9 cellular contexts compared by ENCODE assay signal in genomic region chr6:52576054-52576391, GRCh38. TPM values are rescaled to one million over a fixed set of nuclear protein-coding genes. Genes with fewer than 3 reads are reported as not detected.
DNase-seq lines count a peak whose midpoint lies in the region; ATAC-seq, FAIRE-seq and TF ChIP-seq lines count a peak whose summit lies in the region.
"Had no signal": no experiment of that assay in that cellular context is flagged by ENCODE, and none has a peak within 500 bp of the region (broad histone marks: within the 10 kb centered on the region; RNA-seq: fewer than 3 reads in every experiment).

No MANE protein-coding gene starts in this region.

- peaks cover 39% of the 10 kb centered on the region for H3K4me1 ChIP-seq in A549
- H3K4me1 ChIP-seq in KMS-11 (ENCODE audit: low read depth, poor library complexity, severe bottlenecking): peaks cover 44% of the 10 kb centered on the region
- H3K4me1 ChIP-seq in muscle layer of duodenum (ENCODE audit: control insufficient read depth in 1 of 2, insufficient read depth in 2 of 2, low read length in 2 of 2): peaks cover 26 to 44% of the 10 kb centered on the region in 2 donors

- no peak; a peak in 1 of 6 replicates for ATAC-seq in A549
- no peak for ATAC-seq in HG03045 (IDR thresholded peaks at IDR 0.05; ENCODE audit: unreplicated experiment)
- no peak for ATAC-seq in GM19035 (IDR thresholded peaks at IDR 0.05; ENCODE audit: unreplicated experiment)

- no peak for FAIRE-seq in A549 (lab: Jason Lieb, UNC)

- WGBS in A549 (ENCODE audit: missing lambda C conversion rate): 33% methylated on average over 7 of the region's 8 CpGs

- H3K4me3 ChIP-seq in A549 (peak overlapping the region; percentile 69), KMS-11 (IDR thresholded peaks at IDR 0.05; ENCODE audit: insufficient read depth, low read depth, low read length) (peak overlapping the region; percentile 75), muscle layer of duodenum (ENCODE audit: low read depth in 1 of 2, low read length in 2 of 2) (peak overlapping the region; percentile 82 to 91)

- H3K27ac ChIP-seq in A549 (peak overlapping the region; percentile 95 to 100), KMS-11 (peak overlapping the region; percentile 49), cingulate gyrus (ENCODE audit: low read depth, low read length) (peak overlapping the region; percentile 40), muscle layer of duodenum (ENCODE audit: low read length) (peak overlapping the region; percentile 86)

- peak overlapping the region; percentile 52; the same call in 1 of the 2 replicates for H2AFZ ChIP-seq in KMS-11 (ENCODE audit: low read depth)

- H4K20me1 ChIP-seq in KMS-11 (ENCODE audit: insufficient read depth): peaks cover 28% of the 10 kb centered on the region

- peak overlapping the region; percentile 73 for H3K9ac ChIP-seq in KMS-11

- no peak for TF ChIP-seq POLR2A in A549 (IDR thresholded peaks at IDR 0.05; ENCODE audit: low read length)

- peaks cover 61% of the 10 kb centered on the region for H3K79me2 ChIP-seq in KMS-11 (ENCODE audit: insufficient read depth, low read depth)

- DNase-seq in A549 (ENCODE audit: low read depth in 1 of 2, low spot score in 1 of 2): no peak
- no peak for DNase-seq in NK-92 (lab: John Stamatoyannopoulos, UW; ENCODE audit: unreplicated experiment)
- no peak for DNase-seq in NCI-H69 (lab: John Stamatoyannopoulos, UW)
- DNase-seq: NCI-H2081 treated with DMSO at 0.1 percent for 48 hours had no signal

- no peak for TF ChIP-seq CTCF in A549 (IDR thresholded peaks at IDR 0.05)
- TF ChIP-seq CTCF in KMS-11 (conservative IDR thresholded peaks at IDR 0.05; ENCODE audit: low read depth, low read length): no peak

- CTCF ChIA-PET in A549 (lab: Yijun Ruan, JAX): interaction anchor here (0.6 to 3.4 kb wide), 21 partner anchors 9 to 490 kb away, joined by 3 to 29 read pairs (median 4); no protein-coding TSS in a partner anchor

- H3K27me3 ChIP-seq in KMS-11 (ENCODE audit: insufficient read depth, low read depth) (no peaks in the 10 kb centered on the region), muscle layer of duodenum (ENCODE audit: low read depth, low read length) (no peaks in the 10 kb centered on the region)

- H3K36me3 ChIP-seq in KMS-11 (ENCODE audit: insufficient read depth): peaks cover 5% of the 10 kb centered on the region; the same call in 1 of the 2 replicates
- H3K36me3 ChIP-seq in muscle layer of duodenum (ENCODE audit: control insufficient read depth in 1 of 2, insufficient read depth in 2 of 2, low read length in 2 of 2): peaks cover 0 to 5% of the 10 kb centered on the region in 2 donors

- H3K9me3 ChIP-seq in A549: no peaks in the 10 kb centered on the region
- no peaks in the 10 kb centered on the region for H3K9me3 ChIP-seq in muscle layer of duodenum (ENCODE audit: control insufficient read depth in 1 of 2, low read length in 2 of 2)

- peak overlapping the region; percentile 97 for H3K4me2 ChIP-seq in A549
- H3K4me2 ChIP-seq in KMS-11: peak overlapping the region; percentile 94

- POLR2A ChIA-PET in A549 (lab: Yijun Ruan, JAX): interaction anchor here (0.8 to 2.8 kb wide), 8 partner anchors 9 to 156 kb away, joined by 3 to 19 read pairs (median 6); partner anchors contain the start of gene EFHC1

- no peak for TF ChIP-seq RAD21 in A549 (conservative IDR thresholded peaks at IDR 0.05 in 1 of 2, IDR thresholded peaks at IDR 0.05 in 1 of 2)

- no peak for TF ChIP-seq EP300 in A549 (IDR thresholded peaks at IDR 0.05)

TF ChIP-seq in A549, 52 proteins besides CTCF, POLR2A, EP300 and RAD21:
- TF ChIP-seq NFE2L2 (conservative IDR thresholded peaks at IDR 0.05; ENCODE audit: low read length) (no peak), ZSCAN20 (CRISPR knock-in tag; IDR thresholded peaks at IDR 0.05) (no peak), BHLHE40 (IDR thresholded peaks at IDR 0.05; ENCODE audit: low read depth, low read length) (no peak), GATA3 (IDR thresholded peaks at IDR 0.05; ENCODE audit: borderline replicate concordance) (0 out of 2 replicates have a peak, but pooled peaks have one; percentile 8)

RNA-seq across cellular contexts. Expression of gene TRAM2, which starts 0.8 kb away (rescaled TPM):
- polyA plus RNA-seq in A549 (2011; rRNA removed) (25.4 and 25.6 TPM in 2 replicates), A549 (2017; fragmentation: RNase III; extraction: RNeasy Plus Mini Kit Qiagen cat#74134 plus additional on column Dnase treatment) (16.4 to 18.9 TPM (median 18.9 TPM) in 3 replicates)
- polyA plus RNA-seq in A549 (2012; cell fraction: cytosol; rRNA removed): 10.3 and 14.3 TPM in 2 replicates
- polyA plus RNA-seq in A549 (2012; cell fraction: nucleus; rRNA removed): 12.4 and 19.0 TPM in 2 replicates
- 31.9 and 32.9 TPM in 2 replicates for polyA minus RNA-seq in A549 (2011; rRNA and poly(A)+ RNA removed)

Comparison
In these comparisons a context has a peak if more than half of its experiments do, and no peak if none do; other contexts are left out.
1. H3K27ac ChIP-seq: peak in every context shown above with its lines; median percentile 98 in A549; 86 in muscle layer of duodenum; 49 in KMS-11; 40 in cingulate gyrus.